In the genomic region with DNA sequence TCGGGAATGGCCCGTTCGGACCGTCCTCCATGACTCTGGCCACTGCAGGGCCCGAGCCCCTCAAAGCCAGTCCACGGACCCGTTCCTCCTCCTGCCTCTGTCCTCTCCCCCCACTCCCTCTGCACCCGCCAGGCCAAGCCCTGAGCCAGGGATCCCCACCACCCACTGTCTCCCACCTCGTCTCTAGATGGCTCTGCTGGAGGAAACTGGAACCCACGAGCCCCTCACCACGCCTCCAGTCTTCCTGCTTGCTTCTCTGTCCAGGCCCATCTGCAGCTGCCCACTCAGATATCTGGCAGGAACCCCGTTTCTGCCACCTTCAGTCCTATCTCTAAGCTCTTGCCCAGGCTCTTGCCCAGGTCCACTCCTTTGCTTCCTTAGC, we compare ENCODE assay signal across 8 cellular contexts. TPM values are rescaled to one million over a fixed set of nuclear protein-coding genes. Genes with fewer than 3 reads are reported as not detected.
A peak's percentile ranks its signal among the peaks of the same experiment; 100 is the strongest.
DNase-seq lines count a peak whose midpoint lies in the region; ATAC-seq, FAIRE-seq and TF ChIP-seq lines count a peak whose summit lies in the region.

No MANE protein-coding gene starts in this region.

- intact Hi-C loops in activated CD4-positive, alpha-beta memory T cell treated with anti-CD3 and anti-CD28 coated beads for 36 hours (cut with micrococcal nuclease): no loop called here
- intact Hi-C loops in HepG2 (cut with micrococcal nuclease; ENCODE audit: unreplicated experiment): no loop called here

- no TSS peak for BruUV-seq in HepG2 (replicated peaks; lab: Mats Ljungman, UMichigan)

- H3K4me1 ChIP-seq in HepG2 (ENCODE audit: insufficient read depth, low read length) (peaks cover 35% of the 10 kb centered on the region), suprapubic skin (peaks cover 22% of the 10 kb centered on the region)

- no peaks in the 10 kb centered on the region for H3K9me3 Mint-ChIP-seq in activated CD4-positive, alpha-beta memory T cell treated with anti-CD3 and anti-CD28 coated beads for 36 hours
- H3K9me3 Mint-ChIP-seq in activated CD4-positive, alpha-beta memory T cell treated with anti-CD3 and anti-CD28 coated beads, Interleukin-2, amount 10 ng/mL, durations not matched to agents 7 days and 5 days: no peaks in the 10 kb centered on the region

- H3K4me3 ChIP-seq in astrocyte of the cerebellum (ENCODE audit: low read depth, low read length) (peak overlapping the region; percentile 30), HepG2 (replicated peaks in 1 of 3; ENCODE audit: insufficient read depth in 1 of 3, low read depth in 2 of 3, low read length in 3 of 3) (peak overlapping the region; percentile 35 to 71 (median 40); a peak in 4 of 6 replicates), suprapubic skin (peak overlapping the region; percentile 46)

- H3K36me3 Mint-ChIP-seq in activated CD4-positive, alpha-beta memory T cell treated with anti-CD3 and anti-CD28 coated beads for 36 hours: no peaks in the 10 kb centered on the region
- H3K36me3 Mint-ChIP-seq in activated CD4-positive, alpha-beta memory T cell treated with anti-CD3 and anti-CD28 coated beads, Interleukin-2, amount 10 ng/mL, durations not matched to agents 7 days and 5 days (ENCODE audit: low read depth): no peaks in the 10 kb centered on the region

- H3K9ac ChIP-seq in HepG2 (ENCODE audit: insufficient read depth, low read depth, low read length): peak overlapping the region; percentile 43; the same call in 1 of the 2 replicates

- in situ Hi-C loops in astrocyte of the cerebellum (cut with HindIII; ENCODE audit: low sequenced_read_pairs) (no loop called here), HepG2 (cut with HindIII; ENCODE audit: extremely low pct_ligation_motif_present, low pct_unique_long_range_greater_than_20kb) (no loop called here), ACHN (cut with HindIII; ENCODE audit: low pct_ligation_motif_present, low pct_unique_long_range_greater_than_20kb, low sequenced_read_pairs) (no loop called here)

- no peak for TF ChIP-seq RAD21 in HepG2 (CRISPR knock-in tag; IDR thresholded peaks at IDR 0.05)

- peak; percentile 3; the same call in 2 of the 3 replicates for ATAC-seq in HepG2

- peaks cover 39% of the 10 kb centered on the region for H3K27me3 Mint-ChIP-seq in activated CD4-positive, alpha-beta memory T cell treated with anti-CD3 and anti-CD28 coated beads for 36 hours
- peaks cover 40% of the 10 kb centered on the region for H3K27me3 Mint-ChIP-seq in activated CD4-positive, alpha-beta memory T cell treated with anti-CD3 and anti-CD28 coated beads, Interleukin-2, amount 10 ng/mL, durations not matched to agents 7 days and 5 days

- TF ChIP-seq EP300 in HepG2 (IDR thresholded peaks at IDR 0.05; ENCODE audit: low read depth in 2 of 2, low read length in 2 of 2) (no peak), HepG2 (CRISPR knock-in tag; IDR thresholded peaks at IDR 0.05; ENCODE audit: borderline replicate concordance) (no peak), suprapubic skin (IDR thresholded peaks at IDR 0.05) (no peak)

- peaks cover 12 to 54% of the 10 kb centered on the region in 2 experiments for H3K27me3 ChIP-seq in HepG2 (ENCODE audit: control insufficient read depth in 1 of 2, insufficient read depth in 2 of 2, low read length in 2 of 2)
- peaks cover 83% of the 10 kb centered on the region for H3K27me3 ChIP-seq in suprapubic skin

- no peaks in the 10 kb centered on the region for H3K79me2 ChIP-seq in HepG2 (ENCODE audit: insufficient read depth, low read length)

- no peak overlapping the region for H3K27ac ChIP-seq in HepG2 (ENCODE audit: extremely low read length, insufficient read depth, low read length)
- H3K27ac ChIP-seq in suprapubic skin: no peak overlapping the region

- no peaks in the 10 kb centered on the region for H3K9me3 ChIP-seq in HepG2 (ENCODE audit: low read length)
- no peaks in the 10 kb centered on the region for H3K9me3 ChIP-seq in suprapubic skin

- 13% methylated on average over 9 of the region's 12 CpGs for WGBS in HepG2 (ENCODE audit: low lambda C conversion rate)
- 53% methylated on average over 5 of the region's 12 CpGs for WGBS in suprapubic skin

- H3K27ac Mint-ChIP-seq in activated CD4-positive, alpha-beta memory T cell treated with anti-CD3 and anti-CD28 coated beads for 36 hours: no peak overlapping the region
- H3K27ac Mint-ChIP-seq in activated CD4-positive, alpha-beta memory T cell treated with anti-CD3 and anti-CD28 coated beads, Interleukin-2, amount 10 ng/mL, durations not matched to agents 7 days and 5 days: no peak overlapping the region

- TF ChIP-seq CTCF in astrocyte of the cerebellum (IDR thresholded peaks at IDR 0.05; ENCODE audit: low read depth, low read length, missing control alignments) (no peak), HepG2 (CRISPR knock-in tag; IDR thresholded peaks at IDR 0.05) (no peak), suprapubic skin (IDR thresholded peaks at IDR 0.05) (no peak)

- TF ChIP-seq POLR2A in HepG2 (IDR thresholded peaks at IDR 0.05; ENCODE audit: insufficient read depth in 1 of 2, low read depth in 2 of 2, low read length in 2 of 2) (no peak), suprapubic skin (IDR thresholded peaks at IDR 0.05) (no peak)

- peak overlapping the region; percentile 80 for H3K4me2 ChIP-seq in HepG2 (ENCODE audit: low read depth, low read length)

- no peak for FAIRE-seq in HepG2 (lab: Jason Lieb, UNC)

- POLR2A ChIA-PET in activated CD4-positive, alpha-beta memory T cell treated with anti-CD3 and anti-CD28 coated beads for 36 hours (lab: Charles Lee): no interaction called here
- POLR2A ChIA-PET in activated CD4-positive, alpha-beta memory T cell treated with anti-CD3 and anti-CD28 coated beads, Interleukin-2, amount 10 ng/mL, durations not matched to agents 7 days and 5 days (lab: Charles Lee): no interaction called here
- POLR2A ChIA-PET in HepG2 (lab: Yijun Ruan, JAX): interaction anchor here (0.6 kb wide), 1 partner anchor 32 kb away, joined by 3 read pairs; no protein-coding TSS in a partner anchor

- CTCF ChIA-PET in activated CD4-positive, alpha-beta memory T cell treated with anti-CD3 and anti-CD28 coated beads for 36 hours (lab: Charles Lee): interaction anchor here (1.0 to 1.7 kb wide), 4 partner anchors 8 to 80 kb away, joined by 3 to 5 read pairs (median 4); no protein-coding TSS in a partner anchor
- CTCF ChIA-PET in activated CD4-positive, alpha-beta memory T cell treated with anti-CD3 and anti-CD28 coated beads, Interleukin-2, amount 10 ng/mL, durations not matched to agents 7 days and 5 days (lab: Charles Lee): interaction anchor here (0.7 to 1.6 kb wide), 3 partner anchors 8 to 67 kb away, joined by 3 to 4 read pairs (median 3); no protein-coding TSS in a partner anchor
- CTCF ChIA-PET in HepG2 (lab: Yijun Ruan, JAX; ENCODE audit: low intra/inter-chr PET ratio, low total read pairs): interaction anchor here (1.5 kb wide), 1 partner anchor 63 kb away, joined by 3 read pairs; a partner anchor contains a TSS

- no peak overlapping the region for H2AFZ ChIP-seq in HepG2 (ENCODE audit: low read length)

- no peaks in the 10 kb centered on the region for H3K36me3 ChIP-seq in HepG2 (replicated peaks in 1 of 2; ENCODE audit: control insufficient read depth in 1 of 2, insufficient read depth in 2 of 2, low read length in 2 of 2)
- no peaks in the 10 kb centered on the region for H3K36me3 ChIP-seq in suprapubic skin

- H3K4me1 Mint-ChIP-seq in activated CD4-positive, alpha-beta memory T cell treated with anti-CD3 and anti-CD28 coated beads for 36 hours (ENCODE audit: low read depth): peaks cover 9% of the 10 kb centered on the region
- H3K4me1 Mint-ChIP-seq in activated CD4-positive, alpha-beta memory T cell treated with anti-CD3 and anti-CD28 coated beads, Interleukin-2, amount 10 ng/mL, durations not matched to agents 7 days and 5 days: peaks cover 13% of the 10 kb centered on the region

- peak overlapping the region; percentile 9 for H3K4me3 Mint-ChIP-seq in activated CD4-positive, alpha-beta memory T cell treated with anti-CD3 and anti-CD28 coated beads for 36 hours
- H3K4me3 Mint-ChIP-seq in activated CD4-positive, alpha-beta memory T cell treated with anti-CD3 and anti-CD28 coated beads, Interleukin-2, amount 10 ng/mL, durations not matched to agents 7 days and 5 days: no peak overlapping the region

- H4K20me1 ChIP-seq in HepG2 (ENCODE audit: insufficient read depth, low read length): no peaks in the 10 kb centered on the region

- no peak for DNase-seq in activated CD4-positive, alpha-beta memory T cell treated with anti-CD3 and anti-CD28 coated beads for 36 hours
- DNase-seq in activated CD4-positive, alpha-beta memory T cell treated with anti-CD3 and anti-CD28 coated beads, Interleukin-2, amount 10 ng/mL, durations not matched to agents 7 days and 5 days: no peak
- DNase-seq in astrocyte of the cerebellum (ENCODE audit: low read depth): no peak
- no peak for DNase-seq in HepG2 (ENCODE audit: low spot score)
- no peak for DNase-seq in suprapubic skin (ENCODE audit: low spot score in 2 of 2)
- DNase-seq in ACHN: no peak
- no peak for DNase-seq in stimulated activated naive CD4-positive, alpha-beta T cell treated with Interleukin-2 at 50 U/mL for 16 hours (lab: John Stamatoyannopoulos, UW)
- DNase-seq in NCI-H2029 treated with DMSO at 0.1 percent for 48 hours (lab: John Stamatoyannopoulos, UW): no peak

RNA-seq across cellular contexts. Expression of a gene that starts 24.3 kb away (rescaled TPM):
- under 1 TPM; 0.19 to 0.21 TPM for total RNA-seq in activated CD4-positive, alpha-beta memory T cell treated with anti-CD3 and anti-CD28 coated beads for 36 hours
- total RNA-seq in activated CD4-positive, alpha-beta memory T cell treated with anti-CD3 and anti-CD28 coated beads, Interleukin-2, amount 10 ng/mL, durations not matched to agents 7 days and 5 days: under 1 TPM; 0.15 to 0.28 TPM
- total RNA-seq in HepG2 (2016; rRNA removed; fragmentation: Illumina TruSeq; extraction: Trizol) (not detected in 2 replicates), suprapubic skin (1 to 10 TPM in 1 of 4 donors, under 1 TPM in 3; 0.16 to 1.0 (median 0.62) TPM)
- total RNA-seq in HepG2 (2016; cell fraction: cytosol; rRNA removed; fragmentation: Illumina TruSeq; extraction: Trizol; ENCODE audit: low read depth): not detected in 2 replicates
- total RNA-seq in HepG2 (2016; cell fraction: insoluble cytoplasmic fraction; rRNA removed; fragmentation: Illumina TruSeq; extraction: Trizol): 0.04 TPM in 1 of 2 replicates, not detected in the other
- not detected in 2 replicates for total RNA-seq in HepG2 (2016; cell fraction: membrane; rRNA removed; fragmentation: Illumina TruSeq; extraction: Trizol)
- total RNA-seq in HepG2 (2016; cell fraction: nucleus; rRNA removed; fragmentation: Illumina TruSeq; extraction: Trizol): not detected in 2 replicates
- polyA plus RNA-seq in HepG2 (2011; rRNA removed): 0.03 TPM in 1 of 2 replicates, not detected in the other
- 0.01 TPM in 1 of 2 replicates, not detected in the other for polyA plus RNA-seq in HepG2 (2011; cell fraction: cytosol; rRNA removed)
- polyA plus RNA-seq in HepG2 (2011; cell fraction: nucleus; rRNA removed): 0.27 and 0.42 TPM in 2 replicates
- not detected in 2 replicates for polyA plus RNA-seq in HepG2 (2012)
- not detected in 2 replicates for polyA plus RNA-seq in HepG2 (2016; cell fraction: cytosol; fragmentation: Illumina TruSeq; extraction: Trizol; ENCODE audit: low read depth)
- not detected in 2 replicates for polyA plus RNA-seq in HepG2 (2016; cell fraction: insoluble cytoplasmic fraction; fragmentation: Illumina TruSeq; extraction: Trizol; ENCODE audit: low read depth)
- polyA plus RNA-seq in HepG2 (2016; cell fraction: membrane; fragmentation: Illumina TruSeq; extraction: Trizol; ENCODE audit: low read depth): not detected in 2 replicates
- not detected in 2 replicates for polyA plus RNA-seq in HepG2 (2016; cell fraction: nucleus; fragmentation: Illumina TruSeq; extraction: Trizol; ENCODE audit: insufficient read depth, low read depth)
- 0.20 TPM in 1 of 2 replicates, not detected in the other for polyA minus RNA-seq in HepG2 (2011; rRNA and poly(A)+ RNA removed; ENCODE audit: low replicate concordance)
- not detected in 2 replicates for polyA minus RNA-seq in HepG2 (2011; cell fraction: cytosol; rRNA and poly(A)+ RNA removed)
- polyA minus RNA-seq in HepG2 (2011; cell fraction: nucleus; rRNA and poly(A)+ RNA removed): 0.13 and 0.25 TPM in 2 replicates

RNA-seq across cellular contexts. Expression of a gene that starts 43.0 kb away (rescaled TPM):
- total RNA-seq in activated CD4-positive, alpha-beta memory T cell treated with anti-CD3 and anti-CD28 coated beads for 36 hours: 10 to 100 TPM; 72.5 to 80.2 TPM
- 10 to 100 TPM; 64.1 to 72.1 TPM for total RNA-seq in activated CD4-positive, alpha-beta memory T cell treated with anti-CD3 and anti-CD28 coated beads, Interleukin-2, amount 10 ng/mL, durations not matched to agents 7 days and 5 days
- total RNA-seq in HepG2 (2016; rRNA removed; fragmentation: Illumina TruSeq; extraction: Trizol): 118 and 194 TPM in 2 replicates
- 89.6 and 109 TPM in 2 replicates for total RNA-seq in HepG2 (2016; cell fraction: cytosol; rRNA removed; fragmentation: Illumina TruSeq; extraction: Trizol; ENCODE audit: low read depth)
- total RNA-seq in HepG2 (2016; cell fraction: insoluble cytoplasmic fraction; rRNA removed; fragmentation: Illumina TruSeq; extraction: Trizol): 120 and 181 TPM in 2 replicates
- 185 and 203 TPM in 2 replicates for total RNA-seq in HepG2 (2016; cell fraction: membrane; rRNA removed; fragmentation: Illumina TruSeq; extraction: Trizol)
- total RNA-seq in HepG2 (2016; cell fraction: nucleus; rRNA removed; fragmentation: Illumina TruSeq; extraction: Trizol): 159 and 179 TPM in 2 replicates
- 167 and 220 TPM in 2 replicates for polyA plus RNA-seq in HepG2 (2011; rRNA removed)
- 151 and 187 TPM in 2 replicates for polyA plus RNA-seq in HepG2 (2011; cell fraction: cytosol; rRNA removed)
- polyA plus RNA-seq in HepG2 (2011; cell fraction: nucleus; rRNA removed): 68.9 and 73.8 TPM in 2 replicates
- 149 and 242 TPM in 2 replicates for polyA plus RNA-seq in HepG2 (2012)
- polyA plus RNA-seq in HepG2 (2016; cell fraction: cytosol; fragmentation: Illumina TruSeq; extraction: Trizol; ENCODE audit: low read depth): 230 and 315 TPM in 2 replicates
- 186 and 202 TPM in 2 replicates for polyA plus RNA-seq in HepG2 (2016; cell fraction: insoluble cytoplasmic fraction; fragmentation: Illumina TruSeq; extraction: Trizol; ENCODE audit: low read depth)
- 266 and 311 TPM in 2 replicates for polyA plus RNA-seq in HepG2 (2016; cell fraction: membrane; fragmentation: Illumina TruSeq; extraction: Trizol; ENCODE audit: low read depth)
- 443 and 455 TPM in 2 replicates for polyA plus RNA-seq in HepG2 (2016; cell fraction: nucleus; fragmentation: Illumina TruSeq; extraction: Trizol; ENCODE audit: insufficient read depth, low read depth)
- 133 and 182 TPM in 2 replicates for polyA minus RNA-seq in HepG2 (2011; rRNA and poly(A)+ RNA removed; ENCODE audit: low replicate concordance)
- 108 and 113 TPM in 2 replicates for polyA minus RNA-seq in HepG2 (2011; cell fraction: cytosol; rRNA and poly(A)+ RNA removed)
- 69.6 and 80.1 TPM in 2 replicates for polyA minus RNA-seq in HepG2 (2011; cell fraction: nucleus; rRNA and poly(A)+ RNA removed)
- 10 to 100 TPM; 62.4 to 70.5 (median 68.9) TPM for total RNA-seq in suprapubic skin

RNA-seq across cellular contexts. Expression of a gene that starts 50.3 kb away (rescaled TPM):
- total RNA-seq in activated CD4-positive, alpha-beta memory T cell treated with anti-CD3 and anti-CD28 coated beads for 36 hours: 10 to 100 TPM; 31.7 to 44.4 TPM
- total RNA-seq in activated CD4-positive, alpha-beta memory T cell treated with anti-CD3 and anti-CD28 coated beads, Interleukin-2, amount 10 ng/mL, durations not matched to agents 7 days and 5 days: 10 to 100 TPM; 34.2 to 35.5 TPM
- 65.4 and 83.2 TPM in 2 replicates for total RNA-seq in HepG2 (2016; rRNA removed; fragmentation: Illumina TruSeq; extraction: Trizol)
- total RNA-seq in HepG2 (2016; cell fraction: cytosol; rRNA removed; fragmentation: Illumina TruSeq; extraction: Trizol; ENCODE audit: low read depth): 226 and 246 TPM in 2 replicates
- 68.5 and 81.1 TPM in 2 replicates for total RNA-seq in HepG2 (2016; cell fraction: insoluble cytoplasmic fraction; rRNA removed; fragmentation: Illumina TruSeq; extraction: Trizol)
- total RNA-seq in HepG2 (2016; cell fraction: membrane; rRNA removed; fragmentation: Illumina TruSeq; extraction: Trizol): 224 and 257 TPM in 2 replicates
- total RNA-seq in HepG2 (2016; cell fraction: nucleus; rRNA removed; fragmentation: Illumina TruSeq; extraction: Trizol): 64.6 and 66.3 TPM in 2 replicates
- 164 and 188 TPM in 2 replicates for polyA plus RNA-seq in HepG2 (2011; rRNA removed)
- 211 and 259 TPM in 2 replicates for polyA plus RNA-seq in HepG2 (2011; cell fraction: cytosol; rRNA removed)
- polyA plus RNA-seq in HepG2 (2011; cell fraction: nucleus; rRNA removed): 123 and 147 TPM in 2 replicates
- polyA plus RNA-seq in HepG2 (2012): 113 and 117 TPM in 2 replicates
- polyA plus RNA-seq in HepG2 (2016; cell fraction: cytosol; fragmentation: Illumina TruSeq; extraction: Trizol; ENCODE audit: low read depth): 267 and 344 TPM in 2 replicates
- 67.4 and 79.0 TPM in 2 replicates for polyA plus RNA-seq in HepG2 (2016; cell fraction: insoluble cytoplasmic fraction; fragmentation: Illumina TruSeq; extraction: Trizol; ENCODE audit: low read depth)
- 232 and 277 TPM in 2 replicates for polyA plus RNA-seq in HepG2 (2016; cell fraction: membrane; fragmentation: Illumina TruSeq; extraction: Trizol; ENCODE audit: low read depth)
- polyA plus RNA-seq in HepG2 (2016; cell fraction: nucleus; fragmentation: Illumina TruSeq; extraction: Trizol; ENCODE audit: insufficient read depth, low read depth): 95.8 and 95.9 TPM in 2 replicates
- 201 and 369 TPM in 2 replicates for polyA minus RNA-seq in HepG2 (2011; rRNA and poly(A)+ RNA removed; ENCODE audit: low replicate concordance)
- 60.4 and 76.0 TPM in 2 replicates for polyA minus RNA-seq in HepG2 (2011; cell fraction: cytosol; rRNA and poly(A)+ RNA removed)
- 68.5 and 88.6 TPM in 2 replicates for polyA minus RNA-seq in HepG2 (2011; cell fraction: nucleus; rRNA and poly(A)+ RNA removed)
- total RNA-seq in suprapubic skin: 10 to 100 TPM; 22.2 to 37.3 (median 26.2) TPM
